Comparison of ENCODE assay signal across 13 cellular contexts in the genomic region with DNA sequence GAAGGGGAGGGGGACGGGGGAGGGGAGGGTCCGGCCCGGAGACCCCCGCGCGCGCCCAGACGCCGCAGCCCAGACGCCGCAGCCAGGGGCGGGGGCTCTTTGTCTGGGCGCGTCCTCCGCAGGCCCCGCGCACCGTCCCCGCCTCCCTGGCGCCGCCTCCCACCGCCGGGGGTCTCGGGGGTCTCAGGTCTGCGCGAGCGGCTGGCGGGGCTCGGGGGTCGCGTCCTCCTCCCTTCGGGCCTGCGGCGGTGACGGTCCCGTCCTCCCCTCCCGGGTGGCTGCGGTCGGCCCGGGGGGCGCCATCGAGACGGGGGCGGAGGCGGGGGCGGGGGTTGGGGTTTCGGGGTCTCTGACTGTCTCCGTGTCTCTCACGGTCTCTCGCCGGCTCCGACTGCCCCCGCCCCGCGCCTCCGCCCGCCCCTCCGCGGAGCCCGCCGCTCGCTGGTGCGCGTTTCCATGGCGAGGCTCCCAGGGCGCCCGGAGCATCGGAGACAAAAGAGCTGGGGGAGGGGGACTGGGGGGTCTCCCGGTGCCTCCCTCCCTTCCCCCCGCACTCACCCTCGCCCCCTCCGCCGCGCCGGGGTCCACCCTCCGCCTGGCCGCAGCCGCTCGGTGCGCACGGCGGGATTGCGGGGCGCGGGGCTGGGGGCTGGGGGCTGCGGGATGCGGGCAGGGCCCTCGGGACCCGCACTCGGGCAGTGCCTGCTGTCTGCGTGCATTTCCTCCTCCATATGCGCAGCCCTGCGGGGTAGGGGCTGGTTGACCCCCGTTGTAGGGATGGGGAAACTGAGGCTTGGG. TPM values are rescaled to one million over a fixed set of nuclear protein-coding genes. Genes with fewer than 3 reads are reported as not detected.
DNase-seq lines count a peak whose midpoint lies in the region; TF ChIP-seq lines count a peak whose summit lies in the region.
"Had no signal": no experiment of that assay in that cellular context is flagged by ENCODE, and none has a peak within 500 bp of the region (broad histone marks: within the 10 kb centered on the region; RNA-seq: fewer than 3 reads in every experiment).

No MANE protein-coding gene starts in this region.

- H3K4me1 ChIP-seq in breast epithelium (peaks cover 4 to 7% of the 10 kb centered on the region in 2 donors), transverse colon (peaks cover 0 to 16% (median 14%) of the 10 kb centered on the region in 4 donors)

- no peak for DNase-seq in breast epithelium (ENCODE audit: low spot score in 2 of 2)
- no peak for DNase-seq in MCF 10A (ENCODE audit: unreplicated experiment)
- DNase-seq in WERI-Rb-1 = no peak
- no peak for DNase-seq in kidney epithelial cell (ENCODE audit: low read depth)
- no peak for DNase-seq in transverse colon
- no peak for DNase-seq in COLO829 (ENCODE audit: low spot score)
- no peak for DNase-seq in T-helper 9 cell
- no peak for DNase-seq in ureter (ENCODE audit: low spot score)
- DNase-seq: NCI-H1105, SHP77 had no signal

- H3K4me1 Mint-ChIP-seq in MCF 10A (ENCODE audit: insufficient read depth, unreplicated experiment) = peaks cover 6% of the 10 kb centered on the region

- POLR2A ChIA-PET in MCF 10A (lab: Yijun Ruan, JAX) = no interaction called here

- TF ChIP-seq CTCF in breast epithelium (IDR thresholded peaks at IDR 0.05) = no peak
- no peak for TF ChIP-seq CTCF in MCF 10A (IDR thresholded peaks at IDR 0.05; ENCODE audit: unreplicated experiment)
- TF ChIP-seq CTCF in WERI-Rb-1 (IDR thresholded peaks at IDR 0.05; ENCODE audit: low read depth, low read length) = no peak
- TF ChIP-seq CTCF in kidney epithelial cell (IDR thresholded peaks at IDR 0.05; ENCODE audit: insufficient read depth, low read length, poor library complexity, severe bottlenecking) = no peak
- no peak for TF ChIP-seq CTCF in transverse colon (IDR thresholded peaks at IDR 0.05)

- no peaks in the 10 kb centered on the region for H3K9me3 ChIP-seq in breast epithelium
- no peaks in the 10 kb centered on the region for H3K9me3 ChIP-seq in WERI-Rb-1 (ENCODE audit: severe bottlenecking)
- no peaks in the 10 kb centered on the region for H3K9me3 ChIP-seq in transverse colon
- H3K9me3 ChIP-seq: BLaER1 had no signal

- WGBS in transverse colon (ENCODE audit: low coverage in 1 of 2), 2 donors = 12% methylated on average over 14 of the region's 94 CpGs; no CpG with 5 or more reads in 1 of the 2 donors

- no peaks in the 10 kb centered on the region for H3K9me3 Mint-ChIP-seq in MCF 10A (ENCODE audit: unreplicated experiment)

- TF ChIP-seq POLR2A in breast epithelium (IDR thresholded peaks at IDR 0.05) (no peak), transverse colon (IDR thresholded peaks at IDR 0.05) (no peak)

- TF ChIP-seq EP300 in transverse colon (IDR thresholded peaks at IDR 0.05; ENCODE audit: low read depth) = no peak

- H3K27ac Mint-ChIP-seq in MCF 10A (ENCODE audit: low read depth, unreplicated experiment) = no peak overlapping the region

- CTCF ChIA-PET in MCF 10A (lab: Yijun Ruan, JAX) = no interaction called here

- H3K4me3 ChIP-seq in breast epithelium = peak overlapping the region; percentile 26 to 71 (median 49)
- H3K4me3 ChIP-seq in WERI-Rb-1 (ENCODE audit: low read depth, low read length) = peak overlapping the region; percentile 68
- peak overlapping the region; percentile 10 for H3K4me3 ChIP-seq in kidney epithelial cell (ENCODE audit: low read depth, low read length)
- peak overlapping the region in 3 of 4 donors; percentile 14 to 40 (median 24) for H3K4me3 ChIP-seq in transverse colon
- H3K4me3 ChIP-seq: BLaER1 had no signal

- no peak overlapping the region for H3K4me3 Mint-ChIP-seq in MCF 10A (ENCODE audit: unreplicated experiment)

- no TSS peak for BruUV-seq in MCF 10A (replicated peaks; lab: Mats Ljungman, UMichigan)

- no peaks in the 10 kb centered on the region for H3K36me3 Mint-ChIP-seq in MCF 10A (ENCODE audit: insufficient read depth, unreplicated experiment)

- in situ Hi-C loops in transverse colon (cut with MboI; ENCODE audit: low pct_ligation_motif_present in 1 of 4, low pct_unique_long_range_greater_than_20kb in 1 of 4, low sequenced_read_pairs in 3 of 4) = no loop called here

- peaks cover 12 to 19% of the 10 kb centered on the region in 2 donors for H3K27me3 ChIP-seq in breast epithelium
- no peaks in the 10 kb centered on the region for H3K27me3 ChIP-seq in WERI-Rb-1 (ENCODE audit: insufficient read depth, low read depth, severe bottlenecking)
- peaks cover 16% of the 10 kb centered on the region for H3K27me3 ChIP-seq in kidney epithelial cell (ENCODE audit: control insufficient read depth, insufficient read depth, low read length)
- H3K27me3 ChIP-seq in transverse colon = peaks cover 57% of the 10 kb centered on the region

- H3K36me3 ChIP-seq in breast epithelium (no peaks in the 10 kb centered on the region), WERI-Rb-1 (peaks cover 4% of the 10 kb centered on the region), kidney epithelial cell (ENCODE audit: control insufficient read depth, insufficient read depth, low read length) (no peaks in the 10 kb centered on the region), transverse colon (no peaks in the 10 kb centered on the region)
- H3K36me3 ChIP-seq: BLaER1 had no signal

- intact Hi-C loops in breast epithelium (cut with DNase I; ENCODE audit: low total_unique reads) (no loop called here), MCF 10A (cut with micrococcal nuclease) (no loop called here), transverse colon (cut with DNase I; ENCODE audit: low total_unique reads) (no loop called here)

- peak overlapping the region in 1 of 2 donors; percentile 12 for H3K27ac ChIP-seq in breast epithelium
- peak overlapping the region; percentile 58; the same call in 1 of the 2 replicates for H3K27ac ChIP-seq in WERI-Rb-1
- H3K27ac ChIP-seq in transverse colon = no peak overlapping the region
- H3K27ac ChIP-seq: BLaER1 had no signal

- no peaks in the 10 kb centered on the region for H3K27me3 Mint-ChIP-seq in MCF 10A (ENCODE audit: insufficient read depth, unreplicated experiment)

RNA-seq across cellular contexts. Expression of a gene that starts 0.4 kb away (rescaled TPM):
- 1 to 10 TPM in 2 of 3 donors, not detected in 1; 6.9 to 9.1 TPM for total RNA-seq in breast epithelium
- total RNA-seq in MCF 10A (2022) = not detected in 2 replicates
- total RNA-seq in kidney epithelial cell = 2.9 and 4.1 TPM in 2 replicates
- not detected for total RNA-seq in transverse colon
- total RNA-seq in ureter = not detected

RNA-seq across cellular contexts. Expression of a gene that starts 5.5 kb away (rescaled TPM):
- total RNA-seq in breast epithelium = under 1 TPM in 1 of 3 donors, not detected in 2; 0.29 TPM
- total RNA-seq in MCF 10A (2022) = not detected in 2 replicates
- total RNA-seq in kidney epithelial cell = not detected in 2 replicates
- total RNA-seq in transverse colon = not detected
- not detected for total RNA-seq in ureter
- total RNA-seq: renal cortical epithelial cell had no signal

RNA-seq across cellular contexts. Expression of a gene that starts 18.6 kb away (rescaled TPM):
- 1 to 10 TPM in 1 of 3 donors, under 1 TPM in 1, not detected in 1; 0.44 to 1.1 TPM for total RNA-seq in breast epithelium
- not detected in 2 replicates for total RNA-seq in MCF 10A (2022)
- not detected in 2 replicates for total RNA-seq in kidney epithelial cell
- total RNA-seq in transverse colon = not detected
- total RNA-seq in ureter = not detected
- total RNA-seq: chondrocyte, renal cortical epithelial cell had no signal

RNA-seq across cellular contexts. Expression of a gene that starts 24.9 kb away (rescaled TPM):
- total RNA-seq in breast epithelium (100 to 1,000 TPM in 2 of 3 donors, 10 to 100 TPM in 1; 92.0 to 147 (median 131) TPM), MCF 10A (2022) (348 and 431 TPM in 2 replicates), kidney epithelial cell (268 and 349 TPM in 2 replicates), transverse colon (100 to 1,000 TPM; 145 to 258 (median 194) TPM), ureter (374 TPM)

RNA-seq across cellular contexts. Expression of a gene that starts 29.9 kb away (rescaled TPM):
- total RNA-seq in breast epithelium (1 to 10 TPM in 2 of 3 donors, under 1 TPM in 1; 0.98 to 5.0 (median 1.0) TPM), MCF 10A (2022) (not detected in 2 replicates), kidney epithelial cell (0.67 TPM in 1 of 2 replicates, not detected in the other), transverse colon (1 to 10 TPM in 1 of 4 donors, under 1 TPM in 1, not detected in 2; 0.79 to 2.2 TPM), ureter (0.81 TPM)
- total RNA-seq: chondrocyte, renal cortical epithelial cell had no signal

Comparison
In these comparisons a context has a peak if more than half of its experiments do, and no peak if none do; other contexts are left out.
1. H3K4me3 ChIP-seq: peak in every context shown above with its lines; median percentile 68 in WERI-Rb-1; 49 in breast epithelium; 24 in transverse colon; 10 in kidney epithelial cell.